Comparison of ENCODE assay signal across 30 cellular contexts in genomic region chr3:67689806-67690205, GRCh38.
"Had no signal": no experiment of that assay in that cellular context is flagged by ENCODE, and none has a peak within 500 bp of the region (broad histone marks: within the 10 kb centered on the region; RNA-seq: fewer than 3 reads in every experiment).

No MANE protein-coding gene starts in this region.

- H3K4me1 ChIP-seq: adrenal gland had no signal

- DNase-seq: activated B cell treated with CpG ODN at 0.5 μM for 24 hours; activated CD4-positive, alpha-beta memory T cell treated with anti-CD3 and anti-CD28 coated beads for 36 hours; activated CD4-positive, alpha-beta T cell treated with anti-CD3 and anti-CD28 coated beads for 4 hours; activated CD4-positive, alpha-beta T cell treated with anti-CD3 and anti-CD28 coated beads, Interleukin-2, amount 10 ng/mL, durations not matched to agents 24 days and 14 days; activated CD4-positive, alpha-beta T cell treated with anti-CD3 and anti-CD28 coated beads, Interleukin-2, amount 50 U/mL, for 1 hour; activated CD4-positive, alpha-beta T cell treated with anti-CD3 and anti-CD28 coated beads, Interleukin-2, amount 50 U/mL, for 4 hours; activated CD4-positive, CD25-positive, alpha-beta regulatory T cell treated with anti-CD3 and anti-CD28 coated beads, Interleukin-2, amount 50 U/mL, for 72 hours; activated CD8-positive, alpha-beta memory T cell treated with anti-CD3 and anti-CD28 coated beads, Interleukin-2, amount 50 U/mL, for 4 hours; activated CD8-positive, alpha-beta T cell treated with anti-CD3 and anti-CD28 coated beads for 36 hours; activated effector memory CD4-positive, alpha-beta T cell treated with anti-CD3 and anti-CD28 coated beads, Interleukin-2, amount 50 U/mL, for 16 hours; activated gamma-delta T cell treated with Interleukin-2 at 50 U/mL for 16 hours; activated naive CD4-positive, alpha-beta T cell; activated naive CD4-positive, alpha-beta T cell treated with anti-CD3 and anti-CD28 coated beads for 36 hours; activated naive CD4-positive, alpha-beta T cell treated with anti-CD3 and anti-CD28 coated beads, Interleukin-2, amount 50 U/mL, for 16 hours; activated naive CD8-positive, alpha-beta T cell treated with anti-CD3 and anti-CD28 coated beads for 36 hours; activated T-cell treated with anti-CD3 and anti-CD28 coated beads for 4 hours; activated T-cell treated with anti-CD3 and anti-CD28 coated beads, Interleukin-2, amount 50 U/mL, for 1 hour; activated T-cell treated with anti-CD3 and anti-CD28 coated beads, Interleukin-2, amount 50 U/mL, for 4 hours; activated T-cell treated with anti-CD3 and anti-CD28 coated beads, Interleukin-2, amount 50 U/mL, for 72 hours; adrenal gland; amniotic stem cell; aorta; central memory CD4-positive, alpha-beta T cell; T-helper 1 cell; T-helper 2 cell; T-helper 9 cell had no signal

- FAIRE-seq: TTC549 had no signal

- H3K27ac ChIP-seq: adrenal gland, VCaP had no signal

- H3K4me3 ChIP-seq: adrenal gland had no signal

- H3K27me3 ChIP-seq: adrenal gland had no signal

- ATAC-seq: activated CD8-positive, alpha-beta T cell treated with anti-CD3 and anti-CD28 coated beads for 36 hours; activated naive CD4-positive, alpha-beta T cell treated with anti-CD3 and anti-CD28 coated beads, Interleukin-2, amount 50 U/mL, for 72 hours; activated T-cell treated with anti-CD3 and anti-CD28 coated beads, Interleukin-2, amount 50 U/mL, for 4 hours; activated T-cell treated with anti-CD3 and anti-CD28 coated beads, Interleukin-2, amount 50 U/mL, for 72 hours; activated T-helper 17 cell treated with anti-CD3 and anti-CD28 coated beads, Interleukin-2, amount 50 U/mL, for 72 hours had no signal

- H3K9me3 ChIP-seq: adrenal gland had no signal

- H3K36me3 ChIP-seq: adrenal gland had no signal
